In the genomic region with DNA sequence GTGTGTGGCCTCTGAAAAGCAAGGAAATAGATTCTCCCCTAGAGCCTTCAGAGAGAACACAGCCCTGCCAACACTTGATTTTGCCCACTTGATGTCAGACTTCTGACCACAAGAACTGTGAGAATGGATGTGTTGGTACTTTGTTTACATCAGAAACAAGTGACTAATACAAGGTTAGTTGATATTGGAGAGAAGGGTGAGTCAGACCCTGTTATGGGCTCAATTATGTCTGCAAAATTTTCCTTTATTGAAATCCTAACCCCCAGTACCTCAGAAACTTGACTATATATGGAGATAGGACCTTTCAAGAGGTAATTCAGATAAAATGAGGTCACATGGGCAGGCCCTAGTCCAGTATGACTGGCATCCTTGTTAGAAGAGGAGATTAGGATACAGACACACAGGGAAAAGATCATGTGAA, we compare ENCODE assay signal across 11 cellular contexts.
DNase-seq lines count a peak whose midpoint lies in the region; ATAC-seq and TF ChIP-seq lines count a peak whose summit lies in the region.
"Had no signal": no experiment of that assay in that cellular context is flagged by ENCODE, and none has a peak within 500 bp of the region (broad histone marks: within the 10 kb centered on the region; RNA-seq: fewer than 3 reads in every experiment).

No MANE protein-coding gene starts in this region.

- no peak overlapping the region for H2AFZ ChIP-seq in HCT116 (ENCODE audit: low read depth, low read length, poor library complexity, severe bottlenecking)

- RAD21 ChIA-PET in HCT116 (lab: Charles Lee; ENCODE audit: low non-redundant PET in 1 of 2, low total read pairs in 2 of 2, uncharacterized antibody in 2 of 2, unreplicated experiment in 2 of 2), result no interaction called here

- H3K9me2 ChIP-seq in HCT116 (ENCODE audit: insufficient read depth), result no peaks in the 10 kb centered on the region

- CTCF ChIA-PET in HCT116 (lab: Charles Lee), result no interaction called here

- no peaks in the 10 kb centered on the region for H4K20me1 ChIP-seq in HCT116 (ENCODE audit: insufficient read depth)
- H4K20me1 ChIP-seq: BLaER1 had no signal

- no peaks in the 10 kb centered on the region for H3K79me2 ChIP-seq in HCT116 (ENCODE audit: insufficient read depth, low read length)

- H3K4me1 ChIP-seq in HCT116 (ENCODE audit: control insufficient read depth in 1 of 2, insufficient read depth in 2 of 2, low read length in 2 of 2) (peaks cover 7 to 18% of the 10 kb centered on the region in 2 experiments; a peak in 3 of 4 replicates), mucosa of descending colon (ENCODE audit: low read depth) (no peaks in the 10 kb centered on the region)
- H3K4me1 ChIP-seq: BLaER1 had no signal

- H3K9me3 ChIP-seq in HCT116 (ENCODE audit: control insufficient read depth in 1 of 2, insufficient read depth in 1 of 2, low read depth in 1 of 2, low read length in 2 of 2) (no peaks in the 10 kb centered on the region), mucosa of descending colon (no peaks in the 10 kb centered on the region)
- H3K9me3 ChIP-seq: BLaER1 had no signal

- POLR2A ChIA-PET in HCT116 (lab: Charles Lee), result no interaction called here

- no peak for TF ChIP-seq POLR2A in HCT116 (IDR thresholded peaks at IDR 0.05; ENCODE audit: borderline replicate concordance, extremely low read depth, insufficient read depth, insufficient read length)

- H3K36me3 ChIP-seq in HCT116 (ENCODE audit: control insufficient read depth in 1 of 2, insufficient read depth in 2 of 2, low read length in 2 of 2) (no peaks in the 10 kb centered on the region), mucosa of descending colon (ENCODE audit: low read depth) (no peaks in the 10 kb centered on the region)
- H3K36me3 ChIP-seq: BLaER1 had no signal

- H3K9ac ChIP-seq in HCT116 (ENCODE audit: low read length), result no peak overlapping the region
- H3K9ac ChIP-seq: BLaER1 had no signal

- H3K27me3 ChIP-seq in HCT116 (ENCODE audit: insufficient read depth, low read length), result no peaks in the 10 kb centered on the region
- H3K27me3 ChIP-seq: BLaER1 had no signal

- H3K4me2 ChIP-seq in HCT116 (ENCODE audit: low read length), result peak overlapping the region; percentile 42
- H3K4me2 ChIP-seq: BLaER1 had no signal

- TF ChIP-seq CTCF in HCT116 (IDR thresholded peaks at IDR 0.05 in 2 of 3, conservative IDR thresholded peaks at IDR 0.05 in 1 of 3; ENCODE audit: borderline replicate concordance in 1 of 3, insufficient read depth in 1 of 3, low read depth in 2 of 3, low read length in 2 of 3) (no peak), mucosa of descending colon (IDR thresholded peaks at IDR 0.05) (no peak)

- H3K27ac ChIP-seq in HCT116 (ENCODE audit: low read depth, low read length), result no peak overlapping the region
- H3K27ac ChIP-seq: BLaER1 had no signal

- ATAC-seq in HCT116 (peak; percentile 86), SK-N-SH treated with all-trans-retinoic acid at 6 μM for 48 hours (peak; percentile 81), HG02678 (IDR thresholded peaks at IDR 0.05; ENCODE audit: unreplicated experiment) (no peak), mucosa of descending colon (no peak)

- no peak overlapping the region for H3K4me3 ChIP-seq in HCT116 (replicated peaks in 1 of 2; ENCODE audit: low read depth in 1 of 2, low read length in 2 of 2)
- no peak overlapping the region for H3K4me3 ChIP-seq in mucosa of descending colon
- H3K4me3 ChIP-seq: BLaER1 had no signal

- DNase-seq in A172 (ENCODE audit: low spot score), result peak; percentile 91
- peak; percentile 69 for DNase-seq in HCT116 (ENCODE audit: low read depth, low spot score)
- DNase-seq in fibroblast of peridontal ligament (ENCODE audit: extremely low read depth), result peak; percentile 94
- no peak for DNase-seq in hypothalamus (lab: John Stamatoyannopoulos, UW)
- DNase-seq in NCI-H748 treated with DMSO at 0.1 percent for 48 hours (lab: John Stamatoyannopoulos, UW), result no peak
- no peak for DNase-seq in mucosa of descending colon
- DNase-seq: midbrain, NCI-H1048 had no signal

- no TSS peak for BruUV-seq in HCT116 (replicated peaks; lab: Mats Ljungman, UMichigan)

- TF ChIP-seq RAD21 in HCT116 (IDR thresholded peaks at IDR 0.05; ENCODE audit: low read depth), result 0 out of 2 replicates have a peak, but pooled peaks have one; percentile 9

- intact Hi-C loops in HCT116 (cut with micrococcal nuclease) (no loop called here), mucosa of descending colon (cut with DNase I, micrococcal nuclease) (no loop called here)

TF ChIP-seq in HCT116, 20 proteins besides CTCF, POLR2A, EP300 and RAD21:
- TF ChIP-seq SP1 (IDR thresholded peaks at IDR 0.05; ENCODE audit: low read depth) (peak; percentile 60), SRF (IDR thresholded peaks at IDR 0.05; ENCODE audit: low read depth) (peak; percentile 83), CBX3 (IDR thresholded peaks at IDR 0.05; ENCODE audit: low read depth) (peak; percentile 30; the same call in 1 of the 2 replicates), FOSL1 (IDR thresholded peaks at IDR 0.05; ENCODE audit: low read depth) (peak; percentile 61), JUND (IDR thresholded peaks at IDR 0.05) (peak; percentile 66)
- TF ChIP-seq, protein P1, sequence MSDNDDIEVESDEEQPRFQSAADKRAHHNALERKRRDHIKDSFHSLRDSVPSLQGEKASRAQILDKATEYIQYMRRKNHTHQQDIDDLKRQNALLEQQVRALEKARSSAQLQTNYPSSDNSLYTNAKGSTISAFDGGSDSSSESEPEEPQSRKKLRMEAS (IDR thresholded peaks at IDR 0.05), result no peak
- TF ChIP-seq, protein P2, sequence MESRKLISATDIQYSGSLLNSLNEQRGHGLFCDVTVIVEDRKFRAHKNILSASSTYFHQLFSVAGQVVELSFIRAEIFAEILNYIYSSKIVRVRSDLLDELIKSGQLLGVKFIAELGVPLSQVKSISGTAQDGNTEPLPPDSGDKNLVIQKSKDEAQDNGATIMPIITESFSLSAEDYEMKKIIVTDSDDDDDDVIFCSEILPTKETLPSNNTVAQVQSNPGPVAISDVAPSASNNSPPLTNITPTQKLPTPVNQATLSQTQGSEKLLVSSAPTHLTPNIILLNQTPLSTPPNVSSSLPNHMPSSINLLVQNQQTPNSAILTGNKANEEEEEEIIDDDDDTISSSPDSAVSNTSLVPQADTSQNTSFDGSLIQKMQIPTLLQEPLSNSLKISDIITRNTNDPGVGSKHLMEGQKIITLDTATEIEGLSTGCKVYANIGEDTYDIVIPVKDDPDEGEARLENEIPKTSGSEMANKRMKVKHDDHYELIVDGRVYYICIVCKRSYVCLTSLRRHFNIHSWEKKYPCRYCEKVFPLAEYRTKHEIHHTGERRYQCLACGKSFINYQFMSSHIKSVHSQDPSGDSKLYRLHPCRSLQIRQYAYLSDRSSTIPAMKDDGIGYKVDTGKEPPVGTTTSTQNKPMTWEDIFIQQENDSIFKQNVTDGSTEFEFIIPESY (IDR thresholded peaks at IDR 0.05; ENCODE audit: extremely low read depth, insufficient replicate concordance, low read length), result no peak
TF ChIP-seq in HCT116: peak in this region for 5.

TF ChIP-seq in SK-N-SH treated with all-trans-retinoic acid at 6 μM for 48 hours, 23 proteins besides CTCF, POLR2A, EP300 and RAD21:
- TF ChIP-seq RARB (CRISPR knock-in tag; IDR thresholded peaks at IDR 0.05) (no peak), TOX (CRISPR knock-in tag; IDR thresholded peaks at IDR 0.05; ENCODE audit: borderline replicate concordance) (peak; percentile 14; the same call in 1 of the 2 replicates), BACH2 (CRISPR knock-in tag; IDR thresholded peaks at IDR 0.05; ENCODE audit: borderline replicate concordance) (no peak), GLIS3 (CRISPR knock-in tag; IDR thresholded peaks at IDR 0.05) (no peak), ZNF8 (CRISPR knock-in tag; IDR thresholded peaks at IDR 0.05) (no peak), ARNTL (CRISPR knock-in tag; IDR thresholded peaks at IDR 0.05; ENCODE audit: borderline replicate concordance, low read depth) (no peak)
- TF ChIP-seq, protein P3, sequence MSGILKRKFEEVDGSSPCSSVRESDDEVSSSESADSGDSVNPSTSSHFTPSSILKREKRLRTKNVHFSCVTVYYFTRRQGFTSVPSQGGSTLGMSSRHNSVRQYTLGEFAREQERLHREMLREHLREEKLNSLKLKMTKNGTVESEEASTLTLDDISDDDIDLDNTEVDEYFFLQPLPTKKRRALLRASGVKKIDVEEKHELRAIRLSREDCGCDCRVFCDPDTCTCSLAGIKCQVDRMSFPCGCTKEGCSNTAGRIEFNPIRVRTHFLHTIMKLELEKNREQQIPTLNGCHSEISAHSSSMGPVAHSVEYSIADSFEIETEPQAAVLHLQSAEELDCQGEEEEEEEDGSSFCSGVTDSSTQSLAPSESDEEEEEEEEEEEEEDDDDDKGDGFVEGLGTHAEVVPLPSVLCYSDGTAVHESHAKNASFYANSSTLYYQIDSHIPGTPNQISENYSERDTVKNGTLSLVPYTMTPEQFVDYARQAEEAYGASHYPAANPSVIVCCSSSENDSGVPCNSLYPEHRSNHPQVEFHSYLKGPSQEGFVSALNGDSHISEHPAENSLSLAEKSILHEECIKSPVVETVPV (CRISPR knock-in tag; IDR thresholded peaks at IDR 0.05), result no peak

Comparison
In these comparisons a context has a peak if more than half of its experiments do, and no peak if none do; other contexts are left out.
1. DNase-seq: peak in A172 (single experiment), HCT116 (single experiment) and fibroblast of peridontal ligament (single experiment); none in hypothalamus (0 of 51), NCI-H748 treated with DMSO at 0.1 percent for 48 hours (single experiment) and mucosa of descending colon (0 of 3).
2. ATAC-seq: peak in HCT116 (single experiment) and SK-N-SH treated with all-trans-retinoic acid at 6 μM for 48 hours (single experiment); none in HG02678 (single experiment) and mucosa of descending colon (single experiment).